Comparison of ENCODE assay signal across 16 cellular contexts in the genomic region with DNA sequence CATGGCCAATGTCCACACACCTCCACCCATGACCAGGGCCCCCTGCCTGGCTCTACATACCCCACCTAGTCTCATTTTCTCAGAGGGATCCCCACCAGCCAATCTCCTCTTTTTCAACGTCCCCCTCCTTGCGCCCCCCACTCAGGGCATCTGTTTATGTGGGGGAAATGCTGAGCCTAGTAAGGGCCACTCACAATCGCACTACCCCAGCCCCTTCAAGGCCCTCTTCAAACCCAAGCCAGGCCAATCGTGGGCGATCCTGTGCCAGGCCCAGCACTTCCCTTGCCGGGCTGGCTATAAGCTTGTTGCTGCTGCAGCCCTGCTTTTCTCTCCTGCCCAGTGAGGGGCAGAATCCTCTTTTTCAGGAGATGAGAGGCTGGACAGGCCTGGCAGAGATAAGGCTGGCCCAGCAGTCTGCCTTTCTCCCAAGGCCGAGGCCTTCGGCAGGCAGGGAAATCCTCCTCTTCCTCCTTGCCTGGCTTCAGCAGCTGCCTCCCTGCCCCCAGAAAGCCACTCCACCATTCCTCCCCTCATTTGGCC. TPM values are rescaled to one million over a fixed set of nuclear protein-coding genes. Genes with fewer than 3 reads are reported as not detected.
DNase-seq lines count a peak whose midpoint lies in the region; ATAC-seq lines count a peak whose summit lies in the region.
"Had no signal": no experiment of that assay in that cellular context is flagged by ENCODE, and none has a peak within 500 bp of the region (broad histone marks: within the 10 kb centered on the region; RNA-seq: fewer than 3 reads in every experiment).

No MANE protein-coding gene starts in this region.

- intact Hi-C loops in activated CD4-positive, alpha-beta T cell treated with anti-CD3 and anti-CD28 coated beads for 36 hours (cut with DNase I, micrococcal nuclease) = loop anchor here (1.0 kb wide), 1 partner anchor 19 kb away; no protein-coding TSS in a partner anchor
- intact Hi-C loops in activated T-helper 2 cell treated with anti-CD3 and anti-CD28 coated beads, Interferon-gamma antibody, Interleukin-2, Interleukin-4, amounts not matched to agents 10 μg/mL and 5 μg/mL and 100 μg/mL, durations not matched to agents 14 hours and 24 hours and 36 hours (cut with micrococcal nuclease) = loop anchor here (2.0 kb wide), 1 partner anchor 18 kb away; no protein-coding TSS in a partner anchor

- H3K4me3 ChIP-seq in SJCRH30 (no peak overlapping the region), muscle layer of colon (ENCODE audit: low read depth in 1 of 2, low read length in 2 of 2) (peak overlapping the region in 1 of 2 donors; percentile 15), stomach smooth muscle (ENCODE audit: low read length in 2 of 2) (no peak overlapping the region)
- H3K4me3 ChIP-seq: testis had no signal

- H3K27me3 Mint-ChIP-seq in central memory CD8-positive, alpha-beta T cell = no peaks in the 10 kb centered on the region
- H3K27me3 Mint-ChIP-seq in activated CD4-positive, alpha-beta T cell treated with anti-CD3 and anti-CD28 coated beads for 36 hours = no peaks in the 10 kb centered on the region
- no peaks in the 10 kb centered on the region for H3K27me3 Mint-ChIP-seq in activated T-helper 2 cell treated with anti-CD3 and anti-CD28 coated beads, Interferon-gamma antibody, Interleukin-2, Interleukin-4, amounts not matched to agents 10 μg/mL and 5 μg/mL and 100 μg/mL, durations not matched to agents 14 hours and 24 hours and 36 hours (ENCODE audit: low read depth)
- H3K27me3 Mint-ChIP-seq: B cell, naive B cell had no signal

- CTCF ChIA-PET in activated CD4-positive, alpha-beta T cell treated with anti-CD3 and anti-CD28 coated beads for 36 hours (lab: Charles Lee) = interaction anchor here (1.0 to 2.9 kb wide), 11 partner anchors 9 to 270 kb away, joined by 3 to 25 read pairs (median 5); no protein-coding TSS in a partner anchor

- no peak for ATAC-seq in central memory CD8-positive, alpha-beta T cell (replicated peaks; ENCODE audit: extremely low read depth, poor library complexity, severe bottlenecking)
- ATAC-seq in activated CD4-positive, alpha-beta T cell treated with anti-CD3 and anti-CD28 coated beads for 36 hours = no peak
- ATAC-seq in HG02884 (IDR thresholded peaks at IDR 0.05; ENCODE audit: unreplicated experiment) = no peak

- DNase-seq in SJCRH30 = no peak
- no peak for DNase-seq in central memory CD8-positive, alpha-beta T cell (ENCODE audit: low spot score in 2 of 2)
- no peak for DNase-seq in activated CD4-positive, alpha-beta T cell treated with anti-CD3 and anti-CD28 coated beads for 36 hours
- no peak for DNase-seq in activated T-helper 2 cell treated with anti-CD3 and anti-CD28 coated beads, Interferon-gamma antibody, Interleukin-2, Interleukin-4, amounts not matched to agents 10 μg/mL and 5 μg/mL and 100 μg/mL, durations not matched to agents 14 hours and 24 hours and 36 hours (ENCODE audit: low spot score)
- DNase-seq in kidney tubule cell (ENCODE audit: low spot score) = no peak
- DNase-seq: NCI-H187 treated with DMSO at 0.1 percent for 48 hours, testis had no signal

- peak overlapping the region; percentile 39 for H3K27ac ChIP-seq in SJCRH30
- H3K27ac ChIP-seq in muscle layer of colon (ENCODE audit: low read depth, low read length) = peak overlapping the region; percentile 41
- H3K27ac ChIP-seq in stomach smooth muscle (ENCODE audit: low read length) = peak overlapping the region; percentile 31

- no peaks in the 10 kb centered on the region for H3K36me3 ChIP-seq in SJCRH30
- H3K36me3 ChIP-seq in muscle layer of colon (ENCODE audit: insufficient read depth, low read length) = peaks cover 31% of the 10 kb centered on the region
- H3K36me3 ChIP-seq in stomach smooth muscle (ENCODE audit: control insufficient read depth in 2 of 2, insufficient read depth in 2 of 2, low read length in 2 of 2) = peaks cover 10 to 12% of the 10 kb centered on the region in 2 donors

- H3K4me3 Mint-ChIP-seq in central memory CD8-positive, alpha-beta T cell = no peak overlapping the region
- no peak overlapping the region for H3K4me3 Mint-ChIP-seq in activated CD4-positive, alpha-beta T cell treated with anti-CD3 and anti-CD28 coated beads for 36 hours
- H3K4me3 Mint-ChIP-seq in activated T-helper 2 cell treated with anti-CD3 and anti-CD28 coated beads, Interferon-gamma antibody, Interleukin-2, Interleukin-4, amounts not matched to agents 10 μg/mL and 5 μg/mL and 100 μg/mL, durations not matched to agents 14 hours and 24 hours and 36 hours (ENCODE audit: low read depth) = no peak overlapping the region
- H3K4me3 Mint-ChIP-seq: activated naive CD4-positive, alpha-beta T cell treated with anti-CD3 and anti-CD28 coated beads for 36 hours; B cell had no signal

- no peaks in the 10 kb centered on the region for H3K9me3 Mint-ChIP-seq in central memory CD8-positive, alpha-beta T cell
- H3K9me3 Mint-ChIP-seq in activated CD4-positive, alpha-beta T cell treated with anti-CD3 and anti-CD28 coated beads for 36 hours (ENCODE audit: low read depth) = no peaks in the 10 kb centered on the region
- H3K9me3 Mint-ChIP-seq in activated T-helper 2 cell treated with anti-CD3 and anti-CD28 coated beads, Interferon-gamma antibody, Interleukin-2, Interleukin-4, amounts not matched to agents 10 μg/mL and 5 μg/mL and 100 μg/mL, durations not matched to agents 14 hours and 24 hours and 36 hours = no peaks in the 10 kb centered on the region
- H3K9me3 Mint-ChIP-seq: activated naive CD4-positive, alpha-beta T cell treated with anti-CD3 and anti-CD28 coated beads for 36 hours had no signal

- H3K4me1 Mint-ChIP-seq in central memory CD8-positive, alpha-beta T cell = peaks cover 34% of the 10 kb centered on the region
- H3K4me1 Mint-ChIP-seq in activated CD4-positive, alpha-beta T cell treated with anti-CD3 and anti-CD28 coated beads for 36 hours = no peaks in the 10 kb centered on the region
- peaks cover 3% of the 10 kb centered on the region for H3K4me1 Mint-ChIP-seq in activated T-helper 2 cell treated with anti-CD3 and anti-CD28 coated beads, Interferon-gamma antibody, Interleukin-2, Interleukin-4, amounts not matched to agents 10 μg/mL and 5 μg/mL and 100 μg/mL, durations not matched to agents 14 hours and 24 hours and 36 hours (ENCODE audit: low read depth)
- H3K4me1 Mint-ChIP-seq: B cell had no signal

- H3K27ac Mint-ChIP-seq in central memory CD8-positive, alpha-beta T cell (ENCODE audit: low read depth) = peak overlapping the region; percentile 41
- no peak overlapping the region for H3K27ac Mint-ChIP-seq in activated CD4-positive, alpha-beta T cell treated with anti-CD3 and anti-CD28 coated beads for 36 hours
- no peak overlapping the region for H3K27ac Mint-ChIP-seq in activated T-helper 2 cell treated with anti-CD3 and anti-CD28 coated beads, Interferon-gamma antibody, Interleukin-2, Interleukin-4, amounts not matched to agents 10 μg/mL and 5 μg/mL and 100 μg/mL, durations not matched to agents 14 hours and 24 hours and 36 hours
- H3K27ac Mint-ChIP-seq: activated naive CD4-positive, alpha-beta T cell treated with anti-CD3 and anti-CD28 coated beads for 36 hours; B cell had no signal

- H3K36me3 Mint-ChIP-seq in central memory CD8-positive, alpha-beta T cell (ENCODE audit: insufficient read depth) = peaks cover 12% of the 10 kb centered on the region
- H3K36me3 Mint-ChIP-seq in activated CD4-positive, alpha-beta T cell treated with anti-CD3 and anti-CD28 coated beads for 36 hours (ENCODE audit: low read depth) = peaks cover 2% of the 10 kb centered on the region
- no peaks in the 10 kb centered on the region for H3K36me3 Mint-ChIP-seq in activated T-helper 2 cell treated with anti-CD3 and anti-CD28 coated beads, Interferon-gamma antibody, Interleukin-2, Interleukin-4, amounts not matched to agents 10 μg/mL and 5 μg/mL and 100 μg/mL, durations not matched to agents 14 hours and 24 hours and 36 hours (ENCODE audit: low read depth)

- POLR2A ChIA-PET in activated CD4-positive, alpha-beta T cell treated with anti-CD3 and anti-CD28 coated beads for 36 hours (lab: Charles Lee) = no interaction called here

- H3K27me3 ChIP-seq in SJCRH30 (no peaks in the 10 kb centered on the region), muscle layer of colon (ENCODE audit: control insufficient read depth in 1 of 2, insufficient read depth in 2 of 2, low read length in 2 of 2) (no peaks in the 10 kb centered on the region), stomach smooth muscle (ENCODE audit: control insufficient read depth in 1 of 2, insufficient read depth in 2 of 2, low read length in 2 of 2) (no peaks in the 10 kb centered on the region)
- H3K27me3 ChIP-seq: testis had no signal

- H3K4me1 ChIP-seq in SJCRH30 (peaks cover 19% of the 10 kb centered on the region), muscle layer of colon (ENCODE audit: insufficient read depth, low read length) (peaks cover 83% of the 10 kb centered on the region), stomach smooth muscle (ENCODE audit: control insufficient read depth, insufficient read depth, low read length) (peaks cover 87% of the 10 kb centered on the region)

- H3K9me3 ChIP-seq in SJCRH30 (replicated peaks) (no peaks in the 10 kb centered on the region), muscle layer of colon (ENCODE audit: low read length) (no peaks in the 10 kb centered on the region), stomach smooth muscle (ENCODE audit: control insufficient read depth in 2 of 2, low read length in 2 of 2) (no peaks in the 10 kb centered on the region)
- H3K9me3 ChIP-seq: testis had no signal

- H3K9ac ChIP-seq in muscle layer of colon (ENCODE audit: low read length) (no peak overlapping the region), stomach smooth muscle (ENCODE audit: low read length in 2 of 2) (peak overlapping the region in 1 of 2 donors; percentile 47)

RNA-seq across cellular contexts. Expression of gene HSD11B2, which starts 16.1 kb away (rescaled TPM):
- total RNA-seq in SJCRH30 (2014; rRNA removed; shearing (Covaris generic)) = 0.61 and 1.1 TPM in 2 replicates
- total RNA-seq in activated CD4-positive, alpha-beta T cell treated with anti-CD3 and anti-CD28 coated beads for 36 hours = 1 to 10 TPM; 2.0 to 2.2 TPM
- 1.7 and 2.8 TPM in 2 replicates for total RNA-seq in activated T-helper 2 cell treated with anti-CD3 and anti-CD28 coated beads, Interferon-gamma antibody, Interleukin-2, Interleukin-4, amounts not matched to agents 10 μg/mL and 5 μg/mL and 100 μg/mL, durations not matched to agents 14 hours and 24 hours and 36 hours
- total RNA-seq: B cell had no signal

RNA-seq across cellular contexts. Expression of gene ZDHHC1, which starts 30.8 kb away (rescaled TPM):
- total RNA-seq in SJCRH30 (2014; rRNA removed; shearing (Covaris generic)) = 0.10 TPM in 1 of 2 replicates, not detected in the other
- under 1 TPM; 0.58 to 0.98 TPM for total RNA-seq in activated CD4-positive, alpha-beta T cell treated with anti-CD3 and anti-CD28 coated beads for 36 hours
- 1.4 and 1.5 TPM in 2 replicates for total RNA-seq in activated T-helper 2 cell treated with anti-CD3 and anti-CD28 coated beads, Interferon-gamma antibody, Interleukin-2, Interleukin-4, amounts not matched to agents 10 μg/mL and 5 μg/mL and 100 μg/mL, durations not matched to agents 14 hours and 24 hours and 36 hours

RNA-seq across cellular contexts. Expression of gene ATP6V0D1, which starts 33.9 kb away (rescaled TPM):
- 48.6 and 49.4 TPM in 2 replicates for total RNA-seq in SJCRH30 (2014; rRNA removed; shearing (Covaris generic))
- total RNA-seq in activated CD4-positive, alpha-beta T cell treated with anti-CD3 and anti-CD28 coated beads for 36 hours = 10 to 100 TPM; 16.3 to 17.3 TPM
- total RNA-seq in activated T-helper 2 cell treated with anti-CD3 and anti-CD28 coated beads, Interferon-gamma antibody, Interleukin-2, Interleukin-4, amounts not matched to agents 10 μg/mL and 5 μg/mL and 100 μg/mL, durations not matched to agents 14 hours and 24 hours and 36 hours = 31.5 and 33.9 TPM in 2 replicates

RNA-seq across cellular contexts. Expression of gene AGRP, which starts 36.3 kb away (rescaled TPM):
- not detected in 2 replicates for total RNA-seq in SJCRH30 (2014; rRNA removed; shearing (Covaris generic))
- not detected for total RNA-seq in activated CD4-positive, alpha-beta T cell treated with anti-CD3 and anti-CD28 coated beads for 36 hours
- not detected in 2 replicates for total RNA-seq in activated T-helper 2 cell treated with anti-CD3 and anti-CD28 coated beads, Interferon-gamma antibody, Interleukin-2, Interleukin-4, amounts not matched to agents 10 μg/mL and 5 μg/mL and 100 μg/mL, durations not matched to agents 14 hours and 24 hours and 36 hours
- total RNA-seq: activated naive CD4-positive, alpha-beta T cell treated with anti-CD3 and anti-CD28 coated beads for 36 hours; B cell; HT1080; left colon; T-helper 2 cell treated with Interferon-gamma antibody and Interleukin-4, amounts not matched to agents 100 ng/mL and 5 ng/mL, for 36 hours had no signal

RNA-seq across cellular contexts. Expression of gene TPPP3, which starts 53.7 kb away (rescaled TPM):
- 34.6 and 38.3 TPM in 2 replicates for total RNA-seq in SJCRH30 (2014; rRNA removed; shearing (Covaris generic))
- not detected for total RNA-seq in activated CD4-positive, alpha-beta T cell treated with anti-CD3 and anti-CD28 coated beads for 36 hours
- total RNA-seq in activated T-helper 2 cell treated with anti-CD3 and anti-CD28 coated beads, Interferon-gamma antibody, Interleukin-2, Interleukin-4, amounts not matched to agents 10 μg/mL and 5 μg/mL and 100 μg/mL, durations not matched to agents 14 hours and 24 hours and 36 hours = not detected in 2 replicates
- total RNA-seq: activated naive CD4-positive, alpha-beta T cell treated with anti-CD3 and anti-CD28 coated beads for 36 hours; B cell; HT1080; T-helper 2 cell treated with Interferon-gamma antibody and Interleukin-4, amounts not matched to agents 100 ng/mL and 5 ng/mL, for 36 hours had no signal
